ENCODE assay signal across 26 cellular contexts in the genomic region with DNA sequence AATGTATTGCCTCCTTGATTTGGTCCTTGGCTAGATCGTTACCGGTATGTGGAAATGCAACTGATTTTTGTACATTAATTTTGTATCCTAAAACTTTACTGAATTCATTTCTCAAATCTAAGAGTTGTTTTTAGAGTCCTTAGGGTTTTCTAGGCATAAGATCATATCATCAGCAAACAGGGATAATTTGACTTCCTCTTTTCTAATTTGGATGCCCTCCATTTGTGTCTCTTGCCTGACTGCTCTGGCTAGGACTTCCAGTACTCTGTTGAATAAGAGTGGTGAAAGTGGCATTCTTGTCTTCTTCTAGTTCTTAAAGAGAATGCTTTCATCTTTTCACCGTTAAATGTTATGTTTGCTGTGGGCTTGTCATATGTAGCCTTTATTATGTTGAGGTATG. TPM values are rescaled to one million over a fixed set of nuclear protein-coding genes. Genes with fewer than 3 reads are reported as not detected.
"Had no signal": no experiment of that assay in that cellular context is flagged by ENCODE, and none has a peak within 500 bp of the region (broad histone marks: within the 10 kb centered on the region; RNA-seq: fewer than 3 reads in every experiment).

No MANE protein-coding gene starts in this region.

- H3K4me2 ChIP-seq: PC-9 had no signal

- H2AFZ ChIP-seq: PC-9 had no signal

- H3K4me1 ChIP-seq: Peyer's patch, SJCRH30 had no signal

- ATAC-seq: HepG2, Right ventricle myocardium inferior, SK-N-SH treated with all-trans-retinoic acid at 6 μM for 48 hours had no signal

- H3K36me3 ChIP-seq: Peyer's patch, SJCRH30 had no signal

- FAIRE-seq: HepG2 had no signal

- H3K9me3 ChIP-seq: Peyer's patch, SJCRH30 had no signal

- DNase-seq: IMR-90, NCI-H1092, NCI-H1105 treated with DMSO at 0.1 percent for 48 hours, NCI-H1436, NCI-H187, NCI-H2029, NCI-H2081 treated with DMSO at 0.1 percent for 48 hours, NCI-H2171, NCI-H226, NCI-H446, NCI-H510A, NCI-H524 treated with DMSO at 0.1 percent for 48 hours, NCI-H69, NCI-H774, PC-9, Peyer's patch, SHP77 treated with DMSO at 0.1 percent for 48 hours, SJCRH30 had no signal

- H3K27ac ChIP-seq: PC-9, Peyer's patch, SJCRH30 had no signal

- H3K27me3 ChIP-seq: Peyer's patch had no signal

- H3K4me3 ChIP-seq: PC-9, Peyer's patch, SJCRH30 had no signal

RNA-seq across cellular contexts. Expression of a gene that starts 12.0 kb away (rescaled TPM):
- total RNA-seq: HepG2; HT1080; IMR-90; LHCN-M2; MCF 10A; PC-9; Peyer's patch; Right ventricle myocardium inferior; RPMI7951; SJCRH30; T-helper 1 cell treated with Interleukin-12 subunit alpha and Interleukin-12 subunit beta and Interleukin-4 antibody, amounts not matched to agents 30 ng/mL and 1 ng/mL, for 36 hours had no signal
- polyA plus RNA-seq: HepG2, IMR-90 had no signal

RNA-seq across cellular contexts. Expression of a gene that starts 37.9 kb away (rescaled TPM):
- total RNA-seq: HepG2; HT1080; IMR-90; LHCN-M2; MCF 10A; PC-9; Peyer's patch; Right ventricle myocardium inferior; RPMI7951; SJCRH30; T-helper 1 cell treated with Interleukin-12 subunit alpha and Interleukin-12 subunit beta and Interleukin-4 antibody, amounts not matched to agents 30 ng/mL and 1 ng/mL, for 36 hours had no signal
- polyA plus RNA-seq: HepG2, IMR-90 had no signal
